Comparison of ENCODE assay signal across 1 cellular context in the genomic region with DNA sequence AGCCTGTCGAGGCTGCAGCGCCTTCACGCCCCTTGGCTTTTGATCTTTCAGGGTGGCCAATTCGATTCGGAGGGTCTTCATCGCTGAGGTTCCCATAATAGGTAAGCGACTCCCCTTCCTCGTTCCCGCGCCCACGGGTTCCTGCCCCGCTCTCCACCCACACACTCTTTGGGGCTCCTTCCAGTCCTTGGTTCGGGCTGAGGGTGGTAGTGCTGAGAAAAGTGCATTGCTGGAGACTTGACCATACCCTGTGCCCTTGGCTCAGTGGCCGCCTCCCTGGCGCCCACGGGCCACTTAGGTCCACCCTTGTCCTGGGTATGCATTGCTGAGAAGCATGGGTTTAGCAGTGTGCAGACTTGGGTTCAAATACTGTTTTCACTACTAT.
TF ChIP-seq lines count a peak whose summit lies in the region.

No MANE protein-coding gene starts in this region.

TF ChIP-seq in IMR-90, 13 proteins besides CTCF, POLR2A, EP300 and RAD21:
- no peak for TF ChIP-seq MAZ (IDR thresholded peaks at IDR 0.05; ENCODE audit: borderline replicate concordance, low read depth, low read length)
- no peak for TF ChIP-seq MXI1 (IDR thresholded peaks at IDR 0.05; ENCODE audit: borderline replicate concordance, low read depth, low read length)
- no peak for TF ChIP-seq FOS (IDR thresholded peaks at IDR 0.05; ENCODE audit: low read depth, low read length)
- TF ChIP-seq RCOR1 (IDR thresholded peaks at IDR 0.05; ENCODE audit: insufficient replicate concordance, low read length), result no peak
- TF ChIP-seq, protein P1, sequence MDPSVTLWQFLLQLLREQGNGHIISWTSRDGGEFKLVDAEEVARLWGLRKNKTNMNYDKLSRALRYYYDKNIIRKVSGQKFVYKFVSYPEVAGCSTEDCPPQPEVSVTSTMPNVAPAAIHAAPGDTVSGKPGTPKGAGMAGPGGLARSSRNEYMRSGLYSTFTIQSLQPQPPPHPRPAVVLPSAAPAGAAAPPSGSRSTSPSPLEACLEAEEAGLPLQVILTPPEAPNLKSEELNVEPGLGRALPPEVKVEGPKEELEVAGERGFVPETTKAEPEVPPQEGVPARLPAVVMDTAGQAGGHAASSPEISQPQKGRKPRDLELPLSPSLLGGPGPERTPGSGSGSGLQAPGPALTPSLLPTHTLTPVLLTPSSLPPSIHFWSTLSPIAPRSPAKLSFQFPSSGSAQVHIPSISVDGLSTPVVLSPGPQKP (IDR thresholded peaks at IDR 0.05; ENCODE audit: borderline replicate concordance, low read depth, low read length), result no peak
- TF ChIP-seq CHD1 (IDR thresholded peaks at IDR 0.05; ENCODE audit: low read depth, low read length), result no peak
- no peak for TF ChIP-seq RFX5 (IDR thresholded peaks at IDR 0.05; ENCODE audit: low read depth, low read length)
- TF ChIP-seq, protein P2, sequence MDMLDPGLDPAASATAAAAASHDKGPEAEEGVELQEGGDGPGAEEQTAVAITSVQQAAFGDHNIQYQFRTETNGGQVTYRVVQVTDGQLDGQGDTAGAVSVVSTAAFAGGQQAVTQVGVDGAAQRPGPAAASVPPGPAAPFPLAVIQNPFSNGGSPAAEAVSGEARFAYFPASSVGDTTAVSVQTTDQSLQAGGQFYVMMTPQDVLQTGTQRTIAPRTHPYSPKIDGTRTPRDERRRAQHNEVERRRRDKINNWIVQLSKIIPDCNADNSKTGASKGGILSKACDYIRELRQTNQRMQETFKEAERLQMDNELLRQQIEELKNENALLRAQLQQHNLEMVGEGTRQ (IDR thresholded peaks at IDR 0.05; ENCODE audit: low read depth, low read length), result no peak
- no peak for TF ChIP-seq NFE2L2 (IDR thresholded peaks at IDR 0.05; ENCODE audit: low read depth, low read length)
- no peak for TF ChIP-seq SMC3 (IDR thresholded peaks at IDR 0.05; ENCODE audit: low read depth, low read length)
- TF ChIP-seq MAFK (IDR thresholded peaks at IDR 0.05; ENCODE audit: low read depth, low read length), result no peak
- TF ChIP-seq CEBPB (IDR thresholded peaks at IDR 0.05; ENCODE audit: low read depth, low read length), result no peak
- no peak for TF ChIP-seq BHLHE40 (IDR thresholded peaks at IDR 0.05; ENCODE audit: low read depth, low read length)
TF ChIP-seq in IMR-90: peak in this region for 0.
